In genomic region chr14:101235872-101236221, GRCh38 we compare ENCODE assay signal across 14 cellular contexts.
"Had no signal": no experiment of that assay in that cellular context is flagged by ENCODE, and none has a peak within 500 bp of the region (broad histone marks: within the 10 kb centered on the region; RNA-seq: fewer than 3 reads in every experiment).

No MANE protein-coding gene starts in this region.

- H3K9me3 ChIP-seq: breast epithelium had no signal

- H3K9ac ChIP-seq: KMS-11 had no signal

- H3K9me3 Mint-ChIP-seq: activated naive CD4-positive, alpha-beta T cell treated with anti-CD3 and anti-CD28 coated beads, Interleukin-2, amount 50 U/mL, for 24 hours; activated T-helper 1 cell treated with anti-CD3 and anti-CD28 coated beads, Interleukin-12 subunit alpha, Interleukin-12 subunit beta, Interleukin-2, Interleukin-4 antibody, amounts not matched to agents 30 ng/mL and 10 ng/mL and 1 ng/mL, durations not matched to agents 14 hours and 24 hours and 36 hours; T-helper 2 cell treated with Interferon-gamma antibody and Interleukin-4, amounts not matched to agents 5 μg/mL and 100 μg/mL, for 36 hours had no signal

- H3K4me1 Mint-ChIP-seq: activated naive CD4-positive, alpha-beta T cell treated with anti-CD3 and anti-CD28 coated beads, Interleukin-2, amount 50 U/mL, for 24 hours had no signal

- H3K27ac ChIP-seq: breast epithelium, KMS-11, SK-N-MC had no signal

- H3K27ac Mint-ChIP-seq: activated CD8-positive, alpha-beta T cell treated with anti-CD3 and anti-CD28 coated beads, Interleukin-2, amount 10 ng/mL, durations not matched to agents 7 days and 5 days; activated naive CD4-positive, alpha-beta T cell treated with anti-CD3 and anti-CD28 coated beads, Interleukin-2, amount 50 U/mL, for 24 hours; activated T-helper 1 cell treated with anti-CD3 and anti-CD28 coated beads, Interleukin-12 subunit alpha, Interleukin-12 subunit beta, Interleukin-2, Interleukin-4 antibody, amounts not matched to agents 30 ng/mL and 10 ng/mL and 1 ng/mL, durations not matched to agents 14 hours and 24 hours and 36 hours; T-helper 2 cell treated with Interferon-gamma antibody and Interleukin-4, amounts not matched to agents 5 μg/mL and 100 μg/mL, for 36 hours had no signal

- H3K4me1 ChIP-seq: breast epithelium had no signal

- H3K4me3 ChIP-seq: breast epithelium, SK-N-MC had no signal

- H3K36me3 ChIP-seq: breast epithelium had no signal

- H3K4me2 ChIP-seq: KMS-11 had no signal

- H3K36me3 Mint-ChIP-seq: activated naive CD4-positive, alpha-beta T cell treated with anti-CD3 and anti-CD28 coated beads, Interleukin-2, amount 50 U/mL, for 24 hours had no signal

- H3K4me3 Mint-ChIP-seq: activated CD8-positive, alpha-beta T cell treated with anti-CD3 and anti-CD28 coated beads, Interleukin-2, amount 10 ng/mL, durations not matched to agents 7 days and 5 days; activated naive CD4-positive, alpha-beta T cell treated with anti-CD3 and anti-CD28 coated beads, Interleukin-2, amount 50 U/mL, for 24 hours; activated T-helper 1 cell treated with anti-CD3 and anti-CD28 coated beads, Interleukin-12 subunit alpha, Interleukin-12 subunit beta, Interleukin-2, Interleukin-4 antibody, amounts not matched to agents 30 ng/mL and 10 ng/mL and 1 ng/mL, durations not matched to agents 14 hours and 24 hours and 36 hours; T-helper 2 cell treated with Interferon-gamma antibody and Interleukin-4, amounts not matched to agents 5 μg/mL and 100 μg/mL, for 36 hours had no signal

- ATAC-seq: activated CD8-positive, alpha-beta T cell treated with anti-CD3 and anti-CD28 coated beads, Interleukin-2, amount 10 ng/mL, durations not matched to agents 7 days and 5 days had no signal

- DNase-seq: activated CD4-positive, alpha-beta T cell treated with anti-CD3 and anti-CD28 coated beads, Interleukin-2, amount 50 U/mL, for 4 hours; activated effector memory CD4-positive, alpha-beta T cell treated with Interleukin-2 at 50 U/mL for 16 hours; activated naive CD4-positive, alpha-beta T cell; activated T-cell treated with anti-CD3 and anti-CD28 coated beads, Interleukin-2, amount 50 U/mL, for 1 hour; NCI-H1417 treated with DMSO at 0.1 percent for 48 hours; NK-92 treated with Interleukin-12 subunit alpha and Interleukin-12 subunit beta, amount 100 ng/mL, for 24 hours; T-helper 1 cell had no signal
